ENCODE assay signal across 26 cellular contexts in genomic region chr5:11269515-11269914, GRCh38.
"Had no signal": no experiment of that assay in that cellular context is flagged by ENCODE, and none has a peak within 500 bp of the region (broad histone marks: within the 10 kb centered on the region; RNA-seq: fewer than 3 reads in every experiment).

No MANE protein-coding gene starts in this region.

- H3K27me3 ChIP-seq: brain microvascular endothelial cell, foreskin keratinocyte, gastrocnemius medialis, heart left ventricle had no signal

- ATAC-seq: activated CD8-positive, alpha-beta T cell treated with anti-CD3 and anti-CD28 coated beads for 36 hours; activated T-cell treated with anti-CD3 and anti-CD28 coated beads, Interleukin-2, amount 50 U/mL, for 4 hours; activated T-helper 17 cell treated with anti-CD3 and anti-CD28 coated beads, Interleukin-2, amount 50 U/mL, for 72 hours; effector memory CD8-positive, alpha-beta T cell; foreskin keratinocyte; gastrocnemius medialis; heart left ventricle; WTC11 had no signal

- H3K4me3 ChIP-seq: esophagus muscularis mucosa, gastrocnemius medialis, heart left ventricle had no signal

- H3K27ac ChIP-seq: brain microvascular endothelial cell, esophagus muscularis mucosa, foreskin keratinocyte, gastrocnemius medialis, heart left ventricle had no signal

- H3K4me1 ChIP-seq: esophagus muscularis mucosa, foreskin keratinocyte, gastrocnemius medialis, heart left ventricle had no signal

- H3K9me3 ChIP-seq: esophagus muscularis mucosa, gastrocnemius medialis, heart left ventricle had no signal

- H3K36me3 ChIP-seq: brain microvascular endothelial cell, esophagus muscularis mucosa, gastrocnemius medialis, heart left ventricle had no signal

- DNase-seq: activated CD4-positive, alpha-beta T cell treated with anti-CD3 and anti-CD28 coated beads for 48 hours; activated CD4-positive, alpha-beta T cell treated with anti-CD3 and anti-CD28 coated beads, Interleukin-2, amount 50 U/mL, for 1 hour; activated CD4-positive, alpha-beta T cell treated with anti-CD3 and anti-CD28 coated beads, Interleukin-2, amount 50 U/mL, for 48 hours; activated CD8-positive, alpha-beta memory T cell treated with anti-CD3 and anti-CD28 coated beads for 24 hours; activated CD8-positive, alpha-beta T cell treated with anti-CD3 and anti-CD28 coated beads for 36 hours; activated effector memory CD4-positive, alpha-beta T cell treated with Interleukin-2 at 50 U/mL for 16 hours; activated gamma-delta T cell treated with Interleukin-2 at 50 U/mL for 16 hours; activated naive CD4-positive, alpha-beta T cell treated with anti-CD3 and anti-CD28 coated beads, Interleukin-2, amount 50 U/mL, for 16 hours; activated naive CD4-positive, alpha-beta T cell treated with Interleukin-2 at 50 U/mL for 16 hours; activated T-cell treated with anti-CD3 and anti-CD28 coated beads, Interleukin-2, amount 50 U/mL, for 4 hours; amniotic stem cell; anterior cingulate cortex; brain microvascular endothelial cell; cortex of kidney; dermis blood vessel endothelial cell; effector CD4-positive, alpha-beta T cell; effector memory CD8-positive, alpha-beta T cell; erythroblast; foreskin keratinocyte; gastrocnemius medialis; glutamatergic neuron; heart left ventricle; T-helper 2 cell had no signal
